In the genomic region with DNA sequence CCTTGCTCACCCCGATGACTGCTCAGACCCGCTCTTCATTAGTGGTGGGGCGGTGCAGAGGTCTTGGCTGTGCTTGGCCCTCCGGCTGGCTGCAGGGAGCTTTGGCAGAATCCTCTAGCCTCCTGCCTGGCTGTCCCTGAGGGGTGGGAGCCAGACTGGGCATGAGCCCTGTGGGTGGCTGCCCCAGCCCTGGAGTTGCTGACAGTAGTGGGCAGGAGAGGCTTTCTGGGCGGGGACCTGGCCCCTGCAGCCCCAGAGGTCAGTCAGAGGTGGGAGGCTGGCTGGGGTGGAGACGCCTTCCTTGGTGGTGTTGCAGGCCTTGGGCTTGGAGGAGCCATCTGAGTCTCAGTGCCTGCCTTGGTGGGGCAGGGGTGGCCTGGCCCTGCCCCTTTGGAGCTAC, we compare ENCODE assay signal across 17 cellular contexts.
"Had no signal": no experiment of that assay in that cellular context is flagged by ENCODE, and none has a peak within 500 bp of the region (broad histone marks: within the 10 kb centered on the region; RNA-seq: fewer than 3 reads in every experiment).

No MANE protein-coding gene starts in this region.

- H3K4me1 ChIP-seq: foreskin keratinocyte had no signal

- H3K4me1 Mint-ChIP-seq: endodermal cell had no signal

- H3K4me3 ChIP-seq: coronary artery, hepatocyte, lung, ovary, right atrium auricular region, smooth muscle cell, testis had no signal

- H3K9me3 Mint-ChIP-seq: endodermal cell; naive thymus-derived CD8-positive, alpha-beta T cell; stimulated activated naive CD8-positive, alpha-beta T cell treated with anti-CD3 and anti-CD28 coated beads, Interleukin-15, Interleukin-2, amounts not matched to agents 100 ng/mL and 50 ng/mL, for 24 hours had no signal

- H3K36me3 ChIP-seq: ovary, right atrium auricular region had no signal

- H3K4me3 Mint-ChIP-seq: endodermal cell; naive thymus-derived CD8-positive, alpha-beta T cell; stimulated activated naive CD8-positive, alpha-beta T cell treated with anti-CD3 and anti-CD28 coated beads, Interleukin-15, Interleukin-2, amounts not matched to agents 100 ng/mL and 50 ng/mL, for 24 hours had no signal

- DNase-seq: effector CD4-positive, alpha-beta T cell; endodermal cell; erythroblast; foreskin keratinocyte; left colon; left ventricle myocardium superior; naive thymus-derived CD8-positive, alpha-beta T cell; ovary; stimulated activated CD4-positive, alpha-beta T cell treated with anti-CD3 and anti-CD28 coated beads, Interleukin-2, amount 100 ng/mL, for 48 hours; testis; trophoblast cell had no signal

- ATAC-seq: foreskin keratinocyte; left colon; left ventricle myocardium superior; naive thymus-derived CD8-positive, alpha-beta T cell had no signal

- H3K9me3 ChIP-seq: ovary, right atrium auricular region, testis had no signal

- H3K27ac Mint-ChIP-seq: endodermal cell; stimulated activated naive CD8-positive, alpha-beta T cell treated with anti-CD3 and anti-CD28 coated beads, Interleukin-15, Interleukin-2, amounts not matched to agents 100 ng/mL and 50 ng/mL, for 24 hours had no signal

- H3K36me3 Mint-ChIP-seq: naive thymus-derived CD8-positive, alpha-beta T cell had no signal

- H3K27ac ChIP-seq: foreskin keratinocyte, hepatocyte, ovary, testis had no signal

- H3K27me3 ChIP-seq: foreskin keratinocyte, hepatocyte, ovary, right atrium auricular region, testis had no signal

- H3K27me3 Mint-ChIP-seq: stimulated activated naive CD8-positive, alpha-beta T cell treated with anti-CD3 and anti-CD28 coated beads, Interleukin-15, Interleukin-2, amounts not matched to agents 100 ng/mL and 50 ng/mL, for 24 hours had no signal
